13 cellular contexts compared by ENCODE assay signal in the genomic region with DNA sequence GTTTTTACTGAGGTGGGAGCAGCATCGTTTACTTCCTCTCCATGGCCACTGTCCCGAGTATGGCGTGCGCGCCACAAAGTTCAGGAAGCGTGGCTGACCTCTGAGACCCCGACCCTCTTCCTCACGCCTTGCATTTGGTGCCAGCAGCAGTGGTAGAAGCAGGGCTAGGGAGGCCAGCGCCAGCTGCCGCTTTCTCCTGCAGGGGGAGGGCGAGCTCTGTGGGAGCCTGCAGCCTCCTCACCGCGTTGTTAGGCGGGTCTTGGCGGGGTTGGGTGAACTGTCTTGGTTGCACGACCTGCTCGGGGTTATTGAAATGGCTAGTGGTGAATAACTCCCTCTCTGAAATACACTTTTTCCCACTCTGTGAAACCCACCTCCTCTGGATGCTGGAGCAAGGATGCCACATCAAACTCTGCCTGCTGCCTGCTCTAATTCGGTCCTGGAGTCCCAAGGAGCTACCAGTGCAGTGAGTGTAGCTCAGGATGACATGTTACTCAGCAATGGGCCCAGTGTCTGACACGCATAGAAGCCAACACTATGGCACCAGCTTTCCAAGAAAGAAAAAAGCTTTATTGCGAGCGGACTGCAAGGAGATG. TPM values are rescaled to one million over a fixed set of nuclear protein-coding genes. Genes with fewer than 3 reads are reported as not detected.
DNase-seq lines count a peak whose midpoint lies in the region; ATAC-seq, FAIRE-seq and TF ChIP-seq lines count a peak whose summit lies in the region.
"Had no signal": no experiment of that assay in that cellular context is flagged by ENCODE, and none has a peak within 500 bp of the region (broad histone marks: within the 10 kb centered on the region; RNA-seq: fewer than 3 reads in every experiment).

No MANE protein-coding gene starts in this region.

- H3K27ac Mint-ChIP-seq in stimulated activated naive CD8-positive, alpha-beta T cell treated with anti-CD3 and anti-CD28 coated beads, Interleukin-15, amount 100 ng/mL, for 72 hours = peak overlapping the region in 1 of 2 donors; percentile 88
- H3K27ac Mint-ChIP-seq: effector memory CD8-positive, alpha-beta T cell had no signal

- no peaks in the 10 kb centered on the region for H3K9me2 ChIP-seq in OCI-LY7 (ENCODE audit: insufficient read depth, low read length)

- no peak overlapping the region for H2BK20ac ChIP-seq in H1 (ENCODE audit: low read length)

- H3K79me1 ChIP-seq in H1 (ENCODE audit: low read depth, low read length) = no peaks in the 10 kb centered on the region
- no peaks in the 10 kb centered on the region for H3K79me1 ChIP-seq in mesenchymal stem cell (replicated peaks; ENCODE audit: low read length, poor library complexity, severe bottlenecking)

- H2BK5ac ChIP-seq in H1 (ENCODE audit: low read depth, low read length) (no peak overlapping the region), mesenchymal stem cell (ENCODE audit: low read depth, low read length, poor library complexity, severe bottlenecking) (no peak overlapping the region)

- H3K9me3 ChIP-seq in OCI-LY7 (ENCODE audit: low read length) = no peaks in the 10 kb centered on the region
- H3K9me3 ChIP-seq in H1 (ENCODE audit: insufficient read depth in 2 of 2, low read depth in 1 of 2, low read length in 1 of 2) = no peaks in the 10 kb centered on the region
- no peaks in the 10 kb centered on the region for H3K9me3 ChIP-seq in mesenchymal stem cell (ENCODE audit: control insufficient read depth, low read length)
- H3K9me3 ChIP-seq: left lung had no signal

- H3K4ac ChIP-seq in H1 (replicated peaks; ENCODE audit: insufficient read length, low read depth, low read length) (no peak overlapping the region), mesenchymal stem cell (ENCODE audit: low read depth in 1 of 2, low read length in 2 of 2) (no peak overlapping the region)

- TF ChIP-seq CTCF in OCI-LY7 (conservative IDR thresholded peaks at IDR 0.05; ENCODE audit: low read length) = peak; percentile 31; the same call in 1 of the 2 replicates
- TF ChIP-seq CTCF in H1 (IDR thresholded peaks at IDR 0.05; ENCODE audit: control extremely low read depth in 1 of 3, insufficient read depth in 1 of 3, low read depth in 1 of 3, low read length in 3 of 3) = peak; percentile 57 to 73 (median 67)

- POLR2A ChIA-PET in OCI-LY7 (lab: Charles Lee) (no interaction called here), H1 (lab: Charles Lee; ENCODE audit: partially characterized antibody) (interaction anchor here (0.5 kb wide), 2 partner anchors 62 to 101 kb away, joined by 3 read pairs; no protein-coding TSS in a partner anchor)

- H2BK15ac ChIP-seq in H1 (ENCODE audit: low read length) (no peak overlapping the region), mesenchymal stem cell (ENCODE audit: low read depth, poor library complexity, severe bottlenecking) (no peak overlapping the region)

- H4K20me1 ChIP-seq in OCI-LY7 (ENCODE audit: insufficient read depth, low read length) (no peaks in the 10 kb centered on the region), H1 (replicated peaks in 1 of 2; ENCODE audit: control insufficient read depth in 1 of 2, insufficient read depth in 2 of 2, low read length in 2 of 2) (no peaks in the 10 kb centered on the region)

- peak overlapping the region in 1 of 2 donors; percentile 77 for H3K4me3 Mint-ChIP-seq in stimulated activated naive CD8-positive, alpha-beta T cell treated with anti-CD3 and anti-CD28 coated beads, Interleukin-15, amount 100 ng/mL, for 72 hours
- H3K4me3 Mint-ChIP-seq: effector memory CD8-positive, alpha-beta T cell had no signal

- no peak overlapping the region for H2AFZ ChIP-seq in OCI-LY7 (ENCODE audit: low read length)
- H2AFZ ChIP-seq in H1 (ENCODE audit: low read length) = no peak overlapping the region
- H2AFZ ChIP-seq in mesenchymal stem cell (ENCODE audit: low read depth, low read length) = no peak overlapping the region

- intact Hi-C loops in OCI-LY7 (cut with micrococcal nuclease; ENCODE audit: unreplicated experiment) = no loop called here

- peak; percentile 37 for ATAC-seq in stimulated activated naive CD8-positive, alpha-beta T cell treated with anti-CD3 and anti-CD28 coated beads, Interleukin-15, amount 100 ng/mL, for 72 hours
- no peak for ATAC-seq in HG03378 (IDR thresholded peaks at IDR 0.05; ENCODE audit: unreplicated experiment)
- ATAC-seq: effector memory CD8-positive, alpha-beta T cell; left lung had no signal

- TF ChIP-seq EP300 in H1 (IDR thresholded peaks at IDR 0.05; ENCODE audit: borderline replicate concordance in 1 of 2, low read depth in 2 of 2, low read length in 2 of 2) = no peak

- H2BK12ac ChIP-seq in H1 (ENCODE audit: low read depth, low read length) (no peak overlapping the region), mesenchymal stem cell (ENCODE audit: low read length in 2 of 2) (no peak overlapping the region)

- H3K27ac ChIP-seq in OCI-LY7 (ENCODE audit: low read depth, low read length, poor library complexity, severe bottlenecking) (no peak overlapping the region), H1 (ENCODE audit: low read depth, low read length) (no peak overlapping the region), mesenchymal stem cell (ENCODE audit: low read length, poor library complexity, severe bottlenecking) (no peak overlapping the region)
- H3K27ac ChIP-seq: left lung had no signal

- H3K79me2 ChIP-seq in OCI-LY7 (ENCODE audit: insufficient read depth, low read depth, low read length) (no peaks in the 10 kb centered on the region), H1 (ENCODE audit: control insufficient read depth in 1 of 2, insufficient read depth in 2 of 2, low read length in 2 of 2) (no peaks in the 10 kb centered on the region)

- H3K9me3 Mint-ChIP-seq in stimulated activated naive CD8-positive, alpha-beta T cell treated with anti-CD3 and anti-CD28 coated beads, Interleukin-15, amount 100 ng/mL, for 72 hours = no peaks in the 10 kb centered on the region
- H3K9me3 Mint-ChIP-seq: effector memory CD8-positive, alpha-beta T cell had no signal

- no peaks in the 10 kb centered on the region for H3K27me3 ChIP-seq in H1 (replicated peaks in 1 of 4; ENCODE audit: control insufficient read depth in 3 of 4, extremely low read depth in 1 of 4, insufficient read depth in 3 of 4, low read length in 3 of 4)
- H3K27me3 ChIP-seq in mesenchymal stem cell (ENCODE audit: control insufficient read depth in 1 of 2, insufficient read depth in 1 of 2, low read length in 2 of 2) = peaks cover 2% of the 10 kb centered on the region in 2 experiments
- H3K27me3 ChIP-seq: left lung had no signal

- TF ChIP-seq POLR2A in H1 (IDR thresholded peaks at IDR 0.05; ENCODE audit: control extremely low read depth in 1 of 2, low read depth in 2 of 2, low read length in 2 of 2) = no peak

- H3K4me1 ChIP-seq in OCI-LY7 (ENCODE audit: insufficient read depth, low read length, poor library complexity, severe bottlenecking) (peaks cover 8% of the 10 kb centered on the region), H1 (replicated peaks in 1 of 4; ENCODE audit: control insufficient read depth in 3 of 4, insufficient read depth in 4 of 4, low read length in 3 of 4) (peaks cover 0 to 5% (median 3%) of the 10 kb centered on the region in 4 experiments; a peak in 5 of 7 replicates), mesenchymal stem cell (ENCODE audit: control insufficient read depth, insufficient read depth, low read depth, low read length) (peaks cover 16% of the 10 kb centered on the region)

- no peak overlapping the region for H3K9ac ChIP-seq in H1 (replicated peaks in 1 of 4; ENCODE audit: extremely low read depth in 1 of 4, low read depth in 3 of 4, low read length in 3 of 4)
- no peak overlapping the region for H3K9ac ChIP-seq in mesenchymal stem cell (ENCODE audit: low read length)

- BruUV-seq in OCI-LY7 (replicated peaks; lab: Mats Ljungman, UMichigan) = no TSS peak

- no peak overlapping the region for H3K4me2 ChIP-seq in OCI-LY7 (ENCODE audit: low read length)
- H3K4me2 ChIP-seq in H1 (ENCODE audit: insufficient read depth in 1 of 2, low read depth in 2 of 2, low read length in 2 of 2) = no peak overlapping the region
- H3K4me2 ChIP-seq in mesenchymal stem cell (ENCODE audit: low read length, poor library complexity, severe bottlenecking) = no peak overlapping the region

- H4K5ac ChIP-seq in H1 (ENCODE audit: insufficient read length, low read depth, low read length) = no peak overlapping the region

- H2BK120ac ChIP-seq in H1 (replicated peaks; ENCODE audit: low read depth, low read length) = no peak overlapping the region
- no peak overlapping the region for H2BK120ac ChIP-seq in mesenchymal stem cell (ENCODE audit: low read depth, low read length)

- H3K36me3 ChIP-seq in OCI-LY7 (ENCODE audit: insufficient read depth, low read length) (peaks cover 12% of the 10 kb centered on the region; the same call in 1 of the 2 replicates), H1 (ENCODE audit: control insufficient read depth in 2 of 4, insufficient read depth in 4 of 4, low read length in 3 of 4) (no peaks in the 10 kb centered on the region), mesenchymal stem cell (ENCODE audit: control insufficient read depth in 1 of 2, insufficient read depth in 2 of 2, low read depth in 1 of 2, low read length in 2 of 2) (peaks cover under 1 to 4% of the 10 kb centered on the region in 2 experiments)

- H3K23me2 ChIP-seq in H1 (ENCODE audit: low read depth, low read length) = no peaks in the 10 kb centered on the region

- H4K8ac ChIP-seq in H1 (ENCODE audit: extremely low read depth, insufficient read depth, low read length) (no peak overlapping the region), mesenchymal stem cell (ENCODE audit: low read length) (no peak overlapping the region)

- H3K18ac ChIP-seq in H1 (ENCODE audit: extremely low read depth, low read length) = no peak overlapping the region
- no peak overlapping the region for H3K18ac ChIP-seq in mesenchymal stem cell (ENCODE audit: low read depth in 1 of 2, low read length in 2 of 2)

- WGBS in H1 (ENCODE audit: extremely low coverage in 1 of 2, insufficient coverage in 1 of 2, insufficient read length in 1 of 2, insufficient replicate concordance in 2 of 2, low coverage in 1 of 2, low lambda C conversion rate in 2 of 2, missing lambda C conversion rate in 1 of 2), 2 experiments = 61% methylated on average over 21 of the region's 21 CpGs; no CpG with 5 or more reads in 1 of the 2 experiments
- WGBS in mesenchymal stem cell = 66% methylated on average over 21 of the region's 21 CpGs

- peak; percentile 26 for DNase-seq in stimulated activated CD4-positive, alpha-beta T cell treated with anti-CD3 and anti-CD28 coated beads, Interleukin-15, amount 100 ng/mL, for 24 hours
- no peak for DNase-seq in stimulated activated CD4-positive, alpha-beta T cell treated with anti-CD3 and anti-CD28 coated beads, Interleukin-4, amount 100 ng/mL, for 24 hours
- no peak for DNase-seq in OCI-LY7 (ENCODE audit: low spot score)
- DNase-seq in H1 (ENCODE audit: low read depth in 1 of 2, low spot score in 2 of 2) = peak; percentile 19 to 72
- DNase-seq in stimulated activated naive CD8-positive, alpha-beta T cell treated with anti-CD3 and anti-CD28 coated beads, Interleukin-15, amount 100 ng/mL, for 72 hours = peak; percentile 27 to 31
- DNase-seq in mesenteric fat pad (ENCODE audit: low spot score) = no peak
- DNase-seq in mesenchymal stem cell = no peak
- DNase-seq: DMS79 treated with DMSO at 0.1 percent for 48 hours; effector memory CD8-positive, alpha-beta T cell; left lung; NCI-H1092 treated with DMSO at 0.1 percent for 48 hours had no signal

- H4K91ac ChIP-seq in H1 (replicated peaks; ENCODE audit: insufficient read length, low read length) = no peak overlapping the region
- no peak overlapping the region for H4K91ac ChIP-seq in mesenchymal stem cell (ENCODE audit: low read length)

- no peak overlapping the region for H3K56ac ChIP-seq in H1 (replicated peaks; ENCODE audit: insufficient read length, low read depth, low read length)

- peak; percentile 59 to 70 for TF ChIP-seq RAD21 in H1 (IDR thresholded peaks at IDR 0.05 in 1 of 2, conservative IDR thresholded peaks at IDR 0.05 in 1 of 2; ENCODE audit: low read depth in 2 of 2, low read length in 2 of 2)

- no peak overlapping the region for H3K23ac ChIP-seq in H1 (ENCODE audit: insufficient read length)
- H3K23ac ChIP-seq in mesenchymal stem cell (ENCODE audit: low read length in 2 of 2) = peak overlapping the region in 1 of 2 experiments; percentile 64

- peaks cover 7% of the 10 kb centered on the region for H3K27me3 Mint-ChIP-seq in stimulated activated naive CD8-positive, alpha-beta T cell treated with anti-CD3 and anti-CD28 coated beads, Interleukin-15, amount 100 ng/mL, for 72 hours

- H3K14ac ChIP-seq in H1 (ENCODE audit: insufficient read length) (no peak overlapping the region), mesenchymal stem cell (ENCODE audit: low read length in 2 of 2) (no peak overlapping the region)

- H3K4me1 Mint-ChIP-seq in stimulated activated naive CD8-positive, alpha-beta T cell treated with anti-CD3 and anti-CD28 coated beads, Interleukin-15, amount 100 ng/mL, for 72 hours = peaks cover 35% of the 10 kb centered on the region

- CTCF ChIA-PET in OCI-LY7 (lab: Charles Lee; ENCODE audit: unreplicated experiment) (no interaction called here), H1 (lab: Charles Lee; ENCODE audit: partially characterized antibody) (interaction anchor here (0.6 to 12.0 kb wide), 21 partner anchors 9 to 164 kb away, joined by 3 to 180 read pairs (median 4); a partner anchor contains a TSS)

- H3K4me3 ChIP-seq in OCI-LY7 (ENCODE audit: low read depth, low read length, poor library complexity, severe bottlenecking) (no peak overlapping the region), H1 (ENCODE audit: extremely low read depth in 1 of 4, insufficient read depth in 2 of 4, low read depth in 3 of 4, low read length in 4 of 4) (no peak overlapping the region), mesenchymal stem cell (ENCODE audit: insufficient read depth in 1 of 2, low read depth in 1 of 2, low read length in 2 of 2) (no peak overlapping the region)
- H3K4me3 ChIP-seq: left lung had no signal

- FAIRE-seq in H1 (lab: Jason Lieb, UNC) = no peak

- no peak overlapping the region for H2AK5ac ChIP-seq in H1 (ENCODE audit: low read depth, low read length)
- H2AK5ac ChIP-seq in mesenchymal stem cell (ENCODE audit: low read length, severe bottlenecking) = no peak overlapping the region

RNA-seq across cellular contexts. Expression of gene TDRD9, which starts 22.3 kb away (rescaled TPM):
- not detected in 2 replicates for total RNA-seq in OCI-LY7 (2014; rRNA removed; shearing (Covaris generic))
- total RNA-seq in OCI-LY7 (2022) (not detected in 2 replicates), mesenteric fat pad (5.4 TPM)
- not detected in 2 replicates for total RNA-seq in H1 (2021; fragmentation: NEBNext Ultra II Directional; extraction: Animal tissue kit (Norgen Biotek cat#: 25700))
- not detected in 2 replicates for polyA plus RNA-seq in H1 (2011; rRNA removed)
- 0.03 TPM for polyA plus RNA-seq in H1 (2011; cell fraction: cytosol; rRNA removed)
- polyA plus RNA-seq in H1 (2011; cell fraction: nucleus; rRNA removed) = not detected
- not detected in 4 replicates for polyA plus RNA-seq in H1 (2012, experiment 1 of 2)
- polyA plus RNA-seq in H1 (2012, experiment 2 of 2) = not detected
- polyA plus RNA-seq in H1 (2013, experiment 1 of 2) = under 0.01 TPM
- 0.02 TPM for polyA plus RNA-seq in H1 (2013, experiment 2 of 2)
- polyA minus RNA-seq in H1 (2011; rRNA and poly(A)+ RNA removed) = 0.16 TPM in 1 of 2 replicates, not detected in the other
- not detected for polyA minus RNA-seq in H1 (2011; cell fraction: cytosol; rRNA and poly(A)+ RNA removed)
- polyA minus RNA-seq in H1 (2011; cell fraction: nucleus; rRNA and poly(A)+ RNA removed) = 0.20 TPM
- polyA plus RNA-seq in mesenchymal stem cell (2013, experiment 1 of 2) = not detected
- polyA plus RNA-seq in mesenchymal stem cell (2013, experiment 2 of 2) = not detected

RNA-seq across cellular contexts. Expression of gene RD3L, which starts 36.4 kb away (rescaled TPM):
- total RNA-seq in OCI-LY7 (2014; rRNA removed; shearing (Covaris generic)) = not detected in 2 replicates
- total RNA-seq in OCI-LY7 (2022) (not detected in 2 replicates), mesenteric fat pad (not detected)
- not detected in 2 replicates for total RNA-seq in H1 (2021; fragmentation: NEBNext Ultra II Directional; extraction: Animal tissue kit (Norgen Biotek cat#: 25700))
- not detected in 2 replicates for polyA plus RNA-seq in H1 (2011; rRNA removed)
- not detected for polyA plus RNA-seq in H1 (2011; cell fraction: cytosol; rRNA removed)
- polyA plus RNA-seq in H1 (2011; cell fraction: nucleus; rRNA removed) = not detected
- not detected in 4 replicates for polyA plus RNA-seq in H1 (2012, experiment 1 of 2)
- not detected for polyA plus RNA-seq in H1 (2012, experiment 2 of 2)
- not detected for polyA plus RNA-seq in H1 (2013, experiment 1 of 2)
- not detected for polyA plus RNA-seq in H1 (2013, experiment 2 of 2)
- polyA minus RNA-seq in H1 (2011; rRNA and poly(A)+ RNA removed) = not detected in 2 replicates
- polyA minus RNA-seq in H1 (2011; cell fraction: cytosol; rRNA and poly(A)+ RNA removed) = not detected
- polyA minus RNA-seq in H1 (2011; cell fraction: nucleus; rRNA and poly(A)+ RNA removed) = not detected
- polyA plus RNA-seq in mesenchymal stem cell (2013, experiment 1 of 2) = not detected
- not detected for polyA plus RNA-seq in mesenchymal stem cell (2013, experiment 2 of 2)
- total RNA-seq: left lung, renal cortical epithelial cell had no signal

RNA-seq across cellular contexts. Expression of gene PPP1R13B, which starts 58.6 kb away (rescaled TPM):
- total RNA-seq in OCI-LY7 (2014; rRNA removed; shearing (Covaris generic)) = 8.2 and 9.7 TPM in 2 replicates
- total RNA-seq in OCI-LY7 (2022) (13.1 and 18.9 TPM in 2 replicates), mesenteric fat pad (26.2 TPM)
- 8.9 and 9.7 TPM in 2 replicates for total RNA-seq in H1 (2021; fragmentation: NEBNext Ultra II Directional; extraction: Animal tissue kit (Norgen Biotek cat#: 25700))
- polyA plus RNA-seq in H1 (2011; rRNA removed) = 2.6 and 4.5 TPM in 2 replicates
- 2.7 TPM for polyA plus RNA-seq in H1 (2011; cell fraction: cytosol; rRNA removed)
- 9.9 TPM for polyA plus RNA-seq in H1 (2011; cell fraction: nucleus; rRNA removed)
- polyA plus RNA-seq in H1 (2012, experiment 1 of 2) = 5.3 to 8.0 TPM (median 5.5 TPM) in 4 replicates
- 2.4 TPM for polyA plus RNA-seq in H1 (2012, experiment 2 of 2)
- polyA plus RNA-seq in H1 (2013, experiment 1 of 2) = 4.8 TPM
- polyA plus RNA-seq in H1 (2013, experiment 2 of 2) = 5.1 TPM
- 5.4 and 9.3 TPM in 2 replicates for polyA minus RNA-seq in H1 (2011; rRNA and poly(A)+ RNA removed)
- 5.7 TPM for polyA minus RNA-seq in H1 (2011; cell fraction: cytosol; rRNA and poly(A)+ RNA removed)
- 7.7 TPM for polyA minus RNA-seq in H1 (2011; cell fraction: nucleus; rRNA and poly(A)+ RNA removed)
- polyA plus RNA-seq in mesenchymal stem cell (2013, experiment 1 of 2) = 1.2 TPM
- 0.86 TPM for polyA plus RNA-seq in mesenchymal stem cell (2013, experiment 2 of 2)

Comparison
In these comparisons a context has a peak if more than half of its experiments do, and no peak if none do; other contexts are left out.
1. DNase-seq: peak in stimulated activated CD4-positive, alpha-beta T cell treated with anti-CD3 and anti-CD28 coated beads, Interleukin-15, amount 100 ng/mL, for 24 hours (single experiment), H1 (2 of 2) and stimulated activated naive CD8-positive, alpha-beta T cell treated with anti-CD3 and anti-CD28 coated beads, Interleukin-15, amount 100 ng/mL, for 72 hours (2 of 2); none in stimulated activated CD4-positive, alpha-beta T cell treated with anti-CD3 and anti-CD28 coated beads, Interleukin-4, amount 100 ng/mL, for 24 hours (single experiment), OCI-LY7 (single experiment), mesenteric fat pad (single experiment) and mesenchymal stem cell (single experiment).